ENCODE assay signal across 14 cellular contexts in genomic region chr17:18992454-18993130, GRCh38. TPM values are rescaled to one million over a fixed set of nuclear protein-coding genes. Genes with fewer than 3 reads are reported as not detected.
DNase-seq lines count a peak whose midpoint lies in the region; ATAC-seq and TF ChIP-seq lines count a peak whose summit lies in the region.
"Had no signal": no experiment of that assay in that cellular context is flagged by ENCODE, and none has a peak within 500 bp of the region (broad histone marks: within the 10 kb centered on the region; RNA-seq: fewer than 3 reads in every experiment).

No MANE protein-coding gene starts in this region.

- H3K4me1 Mint-ChIP-seq in activated T-helper 17 cell treated with anti-CD3 and anti-CD28 coated beads, Interleukin-2, amount 50 U/mL, for 72 hours = peaks cover 15% of the 10 kb centered on the region
- H3K4me1 Mint-ChIP-seq in natural killer cell treated with Interleukin-12 subunit alpha and Interleukin-12 subunit beta and Interleukin-15 and Interleukin-18, amount 100 ng/mL, for 72 hours (ENCODE audit: low read depth in 2 of 2) = peaks cover 18 to 20% of the 10 kb centered on the region in 2 donors

- peak overlapping the region; percentile 33 for H3K27ac Mint-ChIP-seq in activated T-helper 17 cell treated with anti-CD3 and anti-CD28 coated beads, Interleukin-2, amount 50 U/mL, for 72 hours
- no peak overlapping the region for H3K27ac Mint-ChIP-seq in natural killer cell treated with Interleukin-12 subunit alpha and Interleukin-12 subunit beta and Interleukin-15 and Interleukin-18, amount 100 ng/mL, for 72 hours

- H3K27me3 ChIP-seq in colonic mucosa = no peaks in the 10 kb centered on the region

- no peak overlapping the region for H3K9ac ChIP-seq in colonic mucosa (ENCODE audit: low read depth in 2 of 2, low read length in 2 of 2)

- H3K4me3 Mint-ChIP-seq in activated T-helper 17 cell treated with anti-CD3 and anti-CD28 coated beads, Interleukin-2, amount 50 U/mL, for 72 hours = no peak overlapping the region
- peak overlapping the region; percentile 69 for H3K4me3 Mint-ChIP-seq in natural killer cell treated with Interleukin-12 subunit alpha and Interleukin-12 subunit beta and Interleukin-15 and Interleukin-18, amount 100 ng/mL, for 72 hours

- H3K36me3 Mint-ChIP-seq in activated T-helper 17 cell treated with anti-CD3 and anti-CD28 coated beads, Interleukin-2, amount 50 U/mL, for 72 hours (ENCODE audit: low read depth) = peaks cover 41% of the 10 kb centered on the region
- H3K36me3 Mint-ChIP-seq in natural killer cell treated with Interleukin-12 subunit alpha and Interleukin-12 subunit beta and Interleukin-15 and Interleukin-18, amount 100 ng/mL, for 72 hours = peaks cover 13% of the 10 kb centered on the region

- peaks cover 4% of the 10 kb centered on the region for H3K9me3 Mint-ChIP-seq in activated T-helper 17 cell treated with anti-CD3 and anti-CD28 coated beads, Interleukin-2, amount 50 U/mL, for 72 hours
- H3K9me3 Mint-ChIP-seq in natural killer cell treated with Interleukin-12 subunit alpha and Interleukin-12 subunit beta and Interleukin-15 and Interleukin-18, amount 100 ng/mL, for 72 hours = no peaks in the 10 kb centered on the region

- H3K27me3 Mint-ChIP-seq in activated T-helper 17 cell treated with anti-CD3 and anti-CD28 coated beads, Interleukin-2, amount 50 U/mL, for 72 hours = no peaks in the 10 kb centered on the region
- H3K27me3 Mint-ChIP-seq in natural killer cell treated with Interleukin-12 subunit alpha and Interleukin-12 subunit beta and Interleukin-15 and Interleukin-18, amount 100 ng/mL, for 72 hours = peaks cover 0 to 4% of the 10 kb centered on the region in 2 donors

- no peaks in the 10 kb centered on the region for H3K36me3 ChIP-seq in colonic mucosa

- no peak overlapping the region for H3K4me3 ChIP-seq in colonic mucosa

- no peak for TF ChIP-seq CTCF in colonic mucosa (IDR thresholded peaks at IDR 0.05)

- H3K4me1 ChIP-seq in colonic mucosa = peaks cover 12% of the 10 kb centered on the region

- ATAC-seq in HG02642 (IDR thresholded peaks at IDR 0.05; ENCODE audit: poor library complexity, unreplicated experiment) = peak; percentile 60
- ATAC-seq in activated T-helper 17 cell treated with anti-CD3 and anti-CD28 coated beads, Interleukin-2, amount 50 U/mL, for 72 hours (replicated peaks) = peak; percentile 31
- peak; percentile 40 to 62 for ATAC-seq in natural killer cell treated with Interleukin-12 subunit alpha and Interleukin-12 subunit beta and Interleukin-15 and Interleukin-18, amount 100 ng/mL, for 72 hours
- ATAC-seq in GM19023 (IDR thresholded peaks at IDR 0.05; ENCODE audit: unreplicated experiment) = no peak

- intact Hi-C loops in colonic mucosa (cut with DNase I) (no loop called here), head of caudate nucleus (cut with DNase I) (no loop called here)

- no peak overlapping the region for H3K27ac ChIP-seq in colonic mucosa

- DNase-seq in NCI-H2029 (lab: John Stamatoyannopoulos, UW) = peak; percentile 21
- no peak for DNase-seq in NCI-H2029 treated with DMSO at 0.1 percent for 48 hours (lab: John Stamatoyannopoulos, UW)
- no peak for DNase-seq in natural killer cell treated with Interleukin-12 subunit alpha and Interleukin-12 subunit beta and Interleukin-15 and Interleukin-18, amount 100 ng/mL, for 72 hours (ENCODE audit: low spot score)
- no peak for DNase-seq in colonic mucosa
- no peak for DNase-seq in head of caudate nucleus
- DNase-seq: 8988T; activated CD4-positive, alpha-beta T cell treated with anti-CD3 and anti-CD28 coated beads for 4 hours; NCI-H2081; SHP77 had no signal

- H3K9me3 ChIP-seq in colonic mucosa = no peaks in the 10 kb centered on the region

RNA-seq across cellular contexts. Expression of gene FAM83G, which starts 12.0 kb away (rescaled TPM):
- total RNA-seq in activated T-helper 17 cell treated with anti-CD3 and anti-CD28 coated beads, Interleukin-2, amount 50 U/mL, for 72 hours = 10 to 100 TPM; 15.9 to 22.6 TPM
- total RNA-seq in natural killer cell treated with Interleukin-12 subunit alpha and Interleukin-12 subunit beta and Interleukin-15 and Interleukin-18, amount 100 ng/mL, for 72 hours = 1 to 10 TPM; 1.4 to 2.6 TPM
- 10 to 100 TPM; 24.4 to 24.8 TPM for total RNA-seq in colonic mucosa

RNA-seq across cellular contexts. Expression of gene SLC5A10, which starts 40.6 kb away (rescaled TPM):
- not detected for total RNA-seq in activated T-helper 17 cell treated with anti-CD3 and anti-CD28 coated beads, Interleukin-2, amount 50 U/mL, for 72 hours
- total RNA-seq in natural killer cell treated with Interleukin-12 subunit alpha and Interleukin-12 subunit beta and Interleukin-15 and Interleukin-18, amount 100 ng/mL, for 72 hours = not detected
- total RNA-seq in colonic mucosa = under 1 TPM in 1 of 2 donors, not detected in 1; 0.16 TPM
- total RNA-seq: bronchial epithelial cell, posterior vena cava had no signal

RNA-seq across cellular contexts. Expression of gene GRAP, which starts 54.2 kb away (rescaled TPM):
- 10 to 100 TPM; 13.1 to 14.4 TPM for total RNA-seq in activated T-helper 17 cell treated with anti-CD3 and anti-CD28 coated beads, Interleukin-2, amount 50 U/mL, for 72 hours
- 10 to 100 TPM in 1 of 2 donors, 1 to 10 TPM in 1; 8.2 to 15.9 TPM for total RNA-seq in natural killer cell treated with Interleukin-12 subunit alpha and Interleukin-12 subunit beta and Interleukin-15 and Interleukin-18, amount 100 ng/mL, for 72 hours
- 1 to 10 TPM in 1 of 2 donors, under 1 TPM in 1; 0.93 to 1.1 TPM for total RNA-seq in colonic mucosa
- total RNA-seq: bronchial epithelial cell had no signal

Comparison
In these comparisons a context has a peak if more than half of its experiments do, and no peak if none do; other contexts are left out.
1. RNA of gene FAM83G, which starts 12.0 kb away (total RNA-seq): 24.4 to 24.8 TPM in colonic mucosa and 15.9 to 22.6 TPM in activated T-helper 17 cell treated with anti-CD3 and anti-CD28 coated beads, Interleukin-2, amount 50 U/mL, for 72 hours; 1.4 to 2.6 TPM in natural killer cell treated with Interleukin-12 subunit alpha and Interleukin-12 subunit beta and Interleukin-15 and Interleukin-18, amount 100 ng/mL, for 72 hours; every median in the first group is over 4 times any median in the second.
2. RNA of gene GRAP, which starts 54.2 kb away (total RNA-seq): 8.2 to 15.9 TPM in natural killer cell treated with Interleukin-12 subunit alpha and Interleukin-12 subunit beta and Interleukin-15 and Interleukin-18, amount 100 ng/mL, for 72 hours and 13.1 to 14.4 TPM in activated T-helper 17 cell treated with anti-CD3 and anti-CD28 coated beads, Interleukin-2, amount 50 U/mL, for 72 hours; 0.93 to 1.1 TPM in colonic mucosa; every median in the first group is over 4 times any median in the second.